ENCODE assay signal across 1 cellular context in the genomic region with DNA sequence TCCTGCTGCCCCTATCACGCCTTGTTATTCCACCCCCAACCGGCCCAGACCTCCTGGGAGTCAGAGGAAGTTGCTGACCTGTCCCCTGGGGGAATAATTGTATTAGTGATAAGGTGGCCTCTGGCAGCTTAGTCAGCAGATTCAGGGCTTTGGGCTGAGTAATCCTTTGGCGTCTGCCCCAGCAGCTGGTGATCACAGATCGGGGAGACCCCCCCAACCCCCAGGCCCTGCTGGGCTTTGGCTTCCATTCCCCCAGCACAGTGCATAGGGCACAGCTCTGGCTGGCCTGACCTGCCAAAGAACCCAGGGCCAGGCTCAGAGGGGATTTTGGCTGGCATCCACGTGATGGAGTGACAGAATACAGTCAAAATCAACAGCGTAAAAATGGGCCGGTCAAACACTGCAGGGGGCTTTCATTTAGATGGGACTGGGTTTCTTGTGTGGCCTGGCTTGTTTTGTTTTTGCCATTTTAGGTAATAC.
TF ChIP-seq lines count a peak whose summit lies in the region.

No MANE protein-coding gene starts in this region.

TF ChIP-seq in HEK293, 187 proteins besides CTCF, POLR2A, EP300 and RAD21 (continued from another document and continues in another):
- TF ChIP-seq, protein P1, sequence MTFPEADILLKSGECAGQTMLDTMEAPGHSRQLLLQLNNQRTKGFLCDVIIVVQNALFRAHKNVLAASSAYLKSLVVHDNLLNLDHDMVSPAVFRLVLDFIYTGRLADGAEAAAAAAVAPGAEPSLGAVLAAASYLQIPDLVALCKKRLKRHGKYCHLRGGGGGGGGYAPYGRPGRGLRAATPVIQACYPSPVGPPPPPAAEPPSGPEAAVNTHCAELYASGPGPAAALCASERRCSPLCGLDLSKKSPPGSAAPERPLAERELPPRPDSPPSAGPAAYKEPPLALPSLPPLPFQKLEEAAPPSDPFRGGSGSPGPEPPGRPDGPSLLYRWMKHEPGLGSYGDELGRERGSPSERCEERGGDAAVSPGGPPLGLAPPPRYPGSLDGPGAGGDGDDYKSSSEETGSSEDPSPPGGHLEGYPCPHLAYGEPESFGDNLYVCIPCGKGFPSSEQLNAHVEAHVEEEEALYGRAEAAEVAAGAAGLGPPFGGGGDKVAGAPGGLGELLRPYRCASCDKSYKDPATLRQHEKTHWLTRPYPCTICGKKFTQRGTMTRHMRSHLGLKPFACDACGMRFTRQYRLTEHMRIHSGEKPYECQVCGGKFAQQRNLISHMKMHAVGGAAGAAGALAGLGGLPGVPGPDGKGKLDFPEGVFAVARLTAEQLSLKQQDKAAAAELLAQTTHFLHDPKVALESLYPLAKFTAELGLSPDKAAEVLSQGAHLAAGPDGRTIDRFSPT (tag by site-specific recombination; IDR thresholded peaks at IDR 0.05), result no peak
- no peak for TF ChIP-seq ZNF404 (tag by site-specific recombination; IDR thresholded peaks at IDR 0.05)
- TF ChIP-seq ZBTB20 (tag by site-specific recombination; IDR thresholded peaks at IDR 0.05), result peak; percentile 64
- no peak for TF ChIP-seq SP3 (tag by site-specific recombination; IDR thresholded peaks at IDR 0.05)
- TF ChIP-seq, protein P2, sequence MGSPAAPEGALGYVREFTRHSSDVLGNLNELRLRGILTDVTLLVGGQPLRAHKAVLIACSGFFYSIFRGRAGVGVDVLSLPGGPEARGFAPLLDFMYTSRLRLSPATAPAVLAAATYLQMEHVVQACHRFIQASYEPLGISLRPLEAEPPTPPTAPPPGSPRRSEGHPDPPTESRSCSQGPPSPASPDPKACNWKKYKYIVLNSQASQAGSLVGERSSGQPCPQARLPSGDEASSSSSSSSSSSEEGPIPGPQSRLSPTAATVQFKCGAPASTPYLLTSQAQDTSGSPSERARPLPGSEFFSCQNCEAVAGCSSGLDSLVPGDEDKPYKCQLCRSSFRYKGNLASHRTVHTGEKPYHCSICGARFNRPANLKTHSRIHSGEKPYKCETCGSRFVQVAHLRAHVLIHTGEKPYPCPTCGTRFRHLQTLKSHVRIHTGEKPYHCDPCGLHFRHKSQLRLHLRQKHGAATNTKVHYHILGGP (tag by site-specific recombination; IDR thresholded peaks at IDR 0.05), result no peak
- TF ChIP-seq, protein P3, sequence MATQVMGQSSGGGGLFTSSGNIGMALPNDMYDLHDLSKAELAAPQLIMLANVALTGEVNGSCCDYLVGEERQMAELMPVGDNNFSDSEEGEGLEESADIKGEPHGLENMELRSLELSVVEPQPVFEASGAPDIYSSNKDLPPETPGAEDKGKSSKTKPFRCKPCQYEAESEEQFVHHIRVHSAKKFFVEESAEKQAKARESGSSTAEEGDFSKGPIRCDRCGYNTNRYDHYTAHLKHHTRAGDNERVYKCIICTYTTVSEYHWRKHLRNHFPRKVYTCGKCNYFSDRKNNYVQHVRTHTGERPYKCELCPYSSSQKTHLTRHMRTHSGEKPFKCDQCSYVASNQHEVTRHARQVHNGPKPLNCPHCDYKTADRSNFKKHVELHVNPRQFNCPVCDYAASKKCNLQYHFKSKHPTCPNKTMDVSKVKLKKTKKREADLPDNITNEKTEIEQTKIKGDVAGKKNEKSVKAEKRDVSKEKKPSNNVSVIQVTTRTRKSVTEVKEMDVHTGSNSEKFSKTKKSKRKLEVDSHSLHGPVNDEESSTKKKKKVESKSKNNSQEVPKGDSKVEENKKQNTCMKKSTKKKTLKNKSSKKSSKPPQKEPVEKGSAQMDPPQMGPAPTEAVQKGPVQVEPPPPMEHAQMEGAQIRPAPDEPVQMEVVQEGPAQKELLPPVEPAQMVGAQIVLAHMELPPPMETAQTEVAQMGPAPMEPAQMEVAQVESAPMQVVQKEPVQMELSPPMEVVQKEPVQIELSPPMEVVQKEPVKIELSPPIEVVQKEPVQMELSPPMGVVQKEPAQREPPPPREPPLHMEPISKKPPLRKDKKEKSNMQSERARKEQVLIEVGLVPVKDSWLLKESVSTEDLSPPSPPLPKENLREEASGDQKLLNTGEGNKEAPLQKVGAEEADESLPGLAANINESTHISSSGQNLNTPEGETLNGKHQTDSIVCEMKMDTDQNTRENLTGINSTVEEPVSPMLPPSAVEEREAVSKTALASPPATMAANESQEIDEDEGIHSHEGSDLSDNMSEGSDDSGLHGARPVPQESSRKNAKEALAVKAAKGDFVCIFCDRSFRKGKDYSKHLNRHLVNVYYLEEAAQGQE (tag by site-specific recombination; IDR thresholded peaks at IDR 0.05), result no peak
- no peak for TF ChIP-seq ZNF776 (tag by site-specific recombination; IDR thresholded peaks at IDR 0.05; ENCODE audit: borderline replicate concordance)
- TF ChIP-seq ZBTB17 (tag by site-specific recombination; IDR thresholded peaks at IDR 0.05), result peak; percentile 55
- peak; percentile 37; the same call in 1 of the 2 replicates for TF ChIP-seq ZNF629 (tag by site-specific recombination; IDR thresholded peaks at IDR 0.05)
- TF ChIP-seq KLF7 (tag by site-specific recombination; IDR thresholded peaks at IDR 0.05; ENCODE audit: borderline replicate concordance), result no peak
- TF ChIP-seq ZNF2 (tag by site-specific recombination; IDR thresholded peaks at IDR 0.05), result no peak
- TF ChIP-seq HOXD13 (CRISPR knock-in tag; IDR thresholded peaks at IDR 0.05; ENCODE audit: borderline replicate concordance), result no peak
- TF ChIP-seq, protein P4, sequence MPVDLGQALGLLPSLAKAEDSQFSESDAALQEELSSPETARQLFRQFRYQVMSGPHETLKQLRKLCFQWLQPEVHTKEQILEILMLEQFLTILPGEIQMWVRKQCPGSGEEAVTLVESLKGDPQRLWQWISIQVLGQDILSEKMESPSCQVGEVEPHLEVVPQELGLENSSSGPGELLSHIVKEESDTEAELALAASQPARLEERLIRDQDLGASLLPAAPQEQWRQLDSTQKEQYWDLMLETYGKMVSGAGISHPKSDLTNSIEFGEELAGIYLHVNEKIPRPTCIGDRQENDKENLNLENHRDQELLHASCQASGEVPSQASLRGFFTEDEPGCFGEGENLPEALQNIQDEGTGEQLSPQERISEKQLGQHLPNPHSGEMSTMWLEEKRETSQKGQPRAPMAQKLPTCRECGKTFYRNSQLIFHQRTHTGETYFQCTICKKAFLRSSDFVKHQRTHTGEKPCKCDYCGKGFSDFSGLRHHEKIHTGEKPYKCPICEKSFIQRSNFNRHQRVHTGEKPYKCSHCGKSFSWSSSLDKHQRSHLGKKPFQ (tag by site-specific recombination; IDR thresholded peaks at IDR 0.05), result no peak
- TF ChIP-seq ZNF529 (tag by site-specific recombination; IDR thresholded peaks at IDR 0.05; ENCODE audit: insufficient replicate concordance), result no peak
- no peak for TF ChIP-seq ZNF514 (tag by site-specific recombination; IDR thresholded peaks at IDR 0.05)
- TF ChIP-seq ZNF768 (tag by site-specific recombination; IDR thresholded peaks at IDR 0.05), result no peak
- TF ChIP-seq ZIC2 (tag by site-specific recombination; IDR thresholded peaks at IDR 0.05), result peak; percentile 86
- peak; percentile 71 for TF ChIP-seq GLIS2 (tag by site-specific recombination; IDR thresholded peaks at IDR 0.05)
- TF ChIP-seq ZNF624 (tag by site-specific recombination; IDR thresholded peaks at IDR 0.05), result no peak
- TF ChIP-seq, protein P5, sequence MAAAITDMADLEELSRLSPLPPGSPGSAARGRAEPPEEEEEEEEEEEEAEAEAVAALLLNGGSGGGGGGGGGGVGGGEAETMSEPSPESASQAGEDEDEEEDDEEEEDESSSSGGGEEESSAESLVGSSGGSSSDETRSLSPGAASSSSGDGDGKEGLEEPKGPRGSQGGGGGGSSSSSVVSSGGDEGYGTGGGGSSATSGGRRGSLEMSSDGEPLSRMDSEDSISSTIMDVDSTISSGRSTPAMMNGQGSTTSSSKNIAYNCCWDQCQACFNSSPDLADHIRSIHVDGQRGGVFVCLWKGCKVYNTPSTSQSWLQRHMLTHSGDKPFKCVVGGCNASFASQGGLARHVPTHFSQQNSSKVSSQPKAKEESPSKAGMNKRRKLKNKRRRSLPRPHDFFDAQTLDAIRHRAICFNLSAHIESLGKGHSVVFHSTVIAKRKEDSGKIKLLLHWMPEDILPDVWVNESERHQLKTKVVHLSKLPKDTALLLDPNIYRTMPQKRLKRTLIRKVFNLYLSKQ (tag by site-specific recombination; IDR thresholded peaks at IDR 0.05; ENCODE audit: borderline replicate concordance), result no peak
- no peak for TF ChIP-seq ZBTB21 (tag by site-specific recombination; IDR thresholded peaks at IDR 0.05)
- TF ChIP-seq ZNF571 (tag by site-specific recombination; IDR thresholded peaks at IDR 0.05), result no peak
- no peak for TF ChIP-seq ZNF324 (tag by site-specific recombination; IDR thresholded peaks at IDR 0.05)
- no peak for TF ChIP-seq ZNF792 (tag by site-specific recombination; IDR thresholded peaks at IDR 0.05)
- TF ChIP-seq, protein P6, sequence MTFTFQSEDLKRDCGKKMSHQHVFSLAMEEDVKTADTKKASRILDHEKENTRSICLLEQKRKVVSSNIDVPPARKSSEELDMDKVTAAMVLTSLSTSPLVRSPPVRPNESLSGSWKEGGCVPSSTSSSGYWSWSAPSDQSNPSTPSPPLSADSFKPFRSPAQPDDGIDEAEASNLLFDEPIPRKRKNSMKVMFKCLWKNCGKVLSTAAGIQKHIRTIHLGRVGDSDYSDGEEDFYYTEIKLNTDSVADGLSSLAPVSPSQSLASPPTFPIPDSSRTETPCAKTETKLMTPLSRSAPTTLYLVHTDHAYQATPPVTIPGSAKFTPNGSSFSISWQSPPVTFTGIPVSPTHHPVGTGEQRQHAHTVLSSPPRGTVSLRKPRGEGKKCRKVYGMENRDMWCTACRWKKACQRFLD (tag by site-specific recombination; IDR thresholded peaks at IDR 0.05), result no peak
- TF ChIP-seq, protein P7, sequence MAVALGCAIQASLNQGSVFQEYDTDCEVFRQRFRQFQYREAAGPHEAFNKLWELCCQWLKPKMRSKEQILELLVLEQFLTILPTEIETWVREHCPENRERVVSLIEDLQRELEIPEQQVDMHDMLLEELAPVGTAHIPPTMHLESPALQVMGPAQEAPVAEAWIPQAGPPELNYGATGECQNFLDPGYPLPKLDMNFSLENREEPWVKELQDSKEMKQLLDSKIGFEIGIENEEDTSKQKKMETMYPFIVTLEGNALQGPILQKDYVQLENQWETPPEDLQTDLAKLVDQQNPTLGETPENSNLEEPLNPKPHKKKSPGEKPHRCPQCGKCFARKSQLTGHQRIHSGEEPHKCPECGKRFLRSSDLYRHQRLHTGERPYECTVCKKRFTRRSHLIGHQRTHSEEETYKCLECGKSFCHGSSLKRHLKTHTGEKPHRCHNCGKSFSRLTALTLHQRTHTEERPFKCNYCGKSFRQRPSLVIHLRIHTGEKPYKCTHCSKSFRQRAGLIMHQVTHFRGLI (tag by site-specific recombination; IDR thresholded peaks at IDR 0.05), result 0 out of 2 replicates have a peak, but pooled peaks have one; percentile 17
- peak; percentile 21; the same call in 1 of the 2 replicates for TF ChIP-seq IKZF3 (tag by site-specific recombination; IDR thresholded peaks at IDR 0.05)
- TF ChIP-seq, protein P8, sequence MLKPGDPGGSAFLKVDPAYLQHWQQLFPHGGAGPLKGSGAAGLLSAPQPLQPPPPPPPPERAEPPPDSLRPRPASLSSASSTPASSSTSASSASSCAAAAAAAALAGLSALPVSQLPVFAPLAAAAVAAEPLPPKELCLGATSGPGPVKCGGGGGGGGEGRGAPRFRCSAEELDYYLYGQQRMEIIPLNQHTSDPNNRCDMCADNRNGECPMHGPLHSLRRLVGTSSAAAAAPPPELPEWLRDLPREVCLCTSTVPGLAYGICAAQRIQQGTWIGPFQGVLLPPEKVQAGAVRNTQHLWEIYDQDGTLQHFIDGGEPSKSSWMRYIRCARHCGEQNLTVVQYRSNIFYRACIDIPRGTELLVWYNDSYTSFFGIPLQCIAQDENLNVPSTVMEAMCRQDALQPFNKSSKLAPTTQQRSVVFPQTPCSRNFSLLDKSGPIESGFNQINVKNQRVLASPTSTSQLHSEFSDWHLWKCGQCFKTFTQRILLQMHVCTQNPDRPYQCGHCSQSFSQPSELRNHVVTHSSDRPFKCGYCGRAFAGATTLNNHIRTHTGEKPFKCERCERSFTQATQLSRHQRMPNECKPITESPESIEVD (tag by site-specific recombination; IDR thresholded peaks at IDR 0.05), result no peak
- TF ChIP-seq ZNF10 (tag by site-specific recombination; IDR thresholded peaks at IDR 0.05), result no peak
- peak; percentile 47; the same call in 1 of the 2 replicates for TF ChIP-seq ZNF184 (tag by site-specific recombination; IDR thresholded peaks at IDR 0.05)
- TF ChIP-seq, protein P9, sequence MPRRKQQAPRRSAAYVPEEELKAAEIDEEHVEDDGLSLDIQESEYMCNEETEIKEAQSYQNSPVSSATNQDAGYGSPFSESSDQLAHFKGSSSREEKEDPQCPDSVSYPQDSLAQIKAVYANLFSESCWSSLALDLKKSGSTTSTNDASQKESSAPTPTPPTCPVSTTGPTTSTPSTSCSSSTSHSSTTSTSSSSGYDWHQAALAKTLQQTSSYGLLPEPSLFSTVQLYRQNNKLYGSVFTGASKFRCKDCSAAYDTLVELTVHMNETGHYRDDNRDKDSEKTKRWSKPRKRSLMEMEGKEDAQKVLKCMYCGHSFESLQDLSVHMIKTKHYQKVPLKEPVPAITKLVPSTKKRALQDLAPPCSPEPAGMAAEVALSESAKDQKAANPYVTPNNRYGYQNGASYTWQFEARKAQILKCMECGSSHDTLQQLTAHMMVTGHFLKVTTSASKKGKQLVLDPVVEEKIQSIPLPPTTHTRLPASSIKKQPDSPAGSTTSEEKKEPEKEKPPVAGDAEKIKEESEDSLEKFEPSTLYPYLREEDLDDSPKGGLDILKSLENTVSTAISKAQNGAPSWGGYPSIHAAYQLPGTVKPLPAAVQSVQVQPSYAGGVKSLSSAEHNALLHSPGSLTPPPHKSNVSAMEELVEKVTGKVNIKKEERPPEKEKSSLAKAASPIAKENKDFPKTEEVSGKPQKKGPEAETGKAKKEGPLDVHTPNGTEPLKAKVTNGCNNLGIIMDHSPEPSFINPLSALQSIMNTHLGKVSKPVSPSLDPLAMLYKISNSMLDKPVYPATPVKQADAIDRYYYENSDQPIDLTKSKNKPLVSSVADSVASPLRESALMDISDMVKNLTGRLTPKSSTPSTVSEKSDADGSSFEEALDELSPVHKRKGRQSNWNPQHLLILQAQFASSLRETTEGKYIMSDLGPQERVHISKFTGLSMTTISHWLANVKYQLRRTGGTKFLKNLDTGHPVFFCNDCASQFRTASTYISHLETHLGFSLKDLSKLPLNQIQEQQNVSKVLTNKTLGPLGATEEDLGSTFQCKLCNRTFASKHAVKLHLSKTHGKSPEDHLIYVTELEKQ (tag by site-specific recombination; IDR thresholded peaks at IDR 0.05; ENCODE audit: borderline replicate concordance), result no peak
- TF ChIP-seq ZBTB8A (tag by site-specific recombination; IDR thresholded peaks at IDR 0.05), result peak; percentile 41; the same call in 1 of the 2 replicates
- no peak for TF ChIP-seq ZNF221 (tag by site-specific recombination; IDR thresholded peaks at IDR 0.05; ENCODE audit: borderline replicate concordance)
- TF ChIP-seq ZSCAN23 (tag by site-specific recombination; IDR thresholded peaks at IDR 0.05), result no peak
- TF ChIP-seq ZNF239 (tag by site-specific recombination; IDR thresholded peaks at IDR 0.05), result no peak
- TF ChIP-seq HOXC10 (CRISPR knock-in tag; IDR thresholded peaks at IDR 0.05), result no peak
- TF ChIP-seq, protein P10, sequence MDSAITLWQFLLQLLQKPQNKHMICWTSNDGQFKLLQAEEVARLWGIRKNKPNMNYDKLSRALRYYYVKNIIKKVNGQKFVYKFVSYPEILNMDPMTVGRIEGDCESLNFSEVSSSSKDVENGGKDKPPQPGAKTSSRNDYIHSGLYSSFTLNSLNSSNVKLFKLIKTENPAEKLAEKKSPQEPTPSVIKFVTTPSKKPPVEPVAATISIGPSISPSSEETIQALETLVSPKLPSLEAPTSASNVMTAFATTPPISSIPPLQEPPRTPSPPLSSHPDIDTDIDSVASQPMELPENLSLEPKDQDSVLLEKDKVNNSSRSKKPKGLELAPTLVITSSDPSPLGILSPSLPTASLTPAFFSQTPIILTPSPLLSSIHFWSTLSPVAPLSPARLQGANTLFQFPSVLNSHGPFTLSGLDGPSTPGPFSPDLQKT (IDR thresholded peaks at IDR 0.05; ENCODE audit: borderline replicate concordance, low read depth, low read length), result no peak
